Comparison of ENCODE assay signal across 1 cellular context in genomic region chr11:33736148-33736809, GRCh38.
TF ChIP-seq lines count a peak whose summit lies in the region.

A gene with protein sequence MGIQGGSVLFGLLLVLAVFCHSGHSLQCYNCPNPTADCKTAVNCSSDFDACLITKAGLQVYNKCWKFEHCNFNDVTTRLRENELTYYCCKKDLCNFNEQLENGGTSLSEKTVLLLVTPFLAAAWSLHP (minus strand): TSS chr11:33736423. CDS start chr11:33722445, 13,978 bp downstream.

TF ChIP-seq in K562, 482 proteins besides CTCF, POLR2A, EP300 and RAD21 (continued from another document):
- TF ChIP-seq, protein P1, sequence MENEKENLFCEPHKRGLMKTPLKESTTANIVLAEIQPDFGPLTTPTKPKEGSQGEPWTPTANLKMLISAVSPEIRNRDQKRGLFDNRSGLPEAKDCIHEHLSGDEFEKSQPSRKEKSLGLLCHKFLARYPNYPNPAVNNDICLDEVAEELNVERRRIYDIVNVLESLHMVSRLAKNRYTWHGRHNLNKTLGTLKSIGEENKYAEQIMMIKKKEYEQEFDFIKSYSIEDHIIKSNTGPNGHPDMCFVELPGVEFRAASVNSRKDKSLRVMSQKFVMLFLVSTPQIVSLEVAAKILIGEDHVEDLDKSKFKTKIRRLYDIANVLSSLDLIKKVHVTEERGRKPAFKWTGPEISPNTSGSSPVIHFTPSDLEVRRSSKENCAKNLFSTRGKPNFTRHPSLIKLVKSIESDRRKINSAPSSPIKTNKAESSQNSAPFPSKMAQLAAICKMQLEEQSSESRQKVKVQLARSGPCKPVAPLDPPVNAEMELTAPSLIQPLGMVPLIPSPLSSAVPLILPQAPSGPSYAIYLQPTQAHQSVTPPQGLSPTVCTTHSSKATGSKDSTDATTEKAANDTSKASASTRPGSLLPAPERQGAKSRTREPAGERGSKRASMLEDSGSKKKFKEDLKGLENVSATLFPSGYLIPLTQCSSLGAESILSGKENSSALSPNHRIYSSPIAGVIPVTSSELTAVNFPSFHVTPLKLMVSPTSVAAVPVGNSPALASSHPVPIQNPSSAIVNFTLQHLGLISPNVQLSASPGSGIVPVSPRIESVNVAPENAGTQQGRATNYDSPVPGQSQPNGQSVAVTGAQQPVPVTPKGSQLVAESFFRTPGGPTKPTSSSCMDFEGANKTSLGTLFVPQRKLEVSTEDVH (IDR thresholded peaks at IDR 0.05; ENCODE audit: low read depth, partially characterized antibody) = no peak
- TF ChIP-seq BDP1 (IDR thresholded peaks at IDR 0.05; ENCODE audit: insufficient read depth, insufficient read length) = no peak
